In genomic region chr17:21414616-21415015, GRCh38 we compare ENCODE assay signal across 2 cellular contexts. TPM values are rescaled to one million over a fixed set of nuclear protein-coding genes. Genes with fewer than 3 reads are reported as not detected.
"Had no signal": no experiment of that assay in that cellular context is flagged by ENCODE, and none has a peak within 500 bp of the region (broad histone marks: within the 10 kb centered on the region; RNA-seq: fewer than 3 reads in every experiment).

No MANE protein-coding gene starts in this region.

RNA-seq across cellular contexts. Expression of gene KCNJ12, which starts 38.5 kb away (rescaled TPM):
- total RNA-seq: lung microvascular endothelial cell; naive thymus-derived CD8-positive, alpha-beta T cell had no signal
